Comparison of ENCODE assay signal across 1 cellular context in the genomic region with DNA sequence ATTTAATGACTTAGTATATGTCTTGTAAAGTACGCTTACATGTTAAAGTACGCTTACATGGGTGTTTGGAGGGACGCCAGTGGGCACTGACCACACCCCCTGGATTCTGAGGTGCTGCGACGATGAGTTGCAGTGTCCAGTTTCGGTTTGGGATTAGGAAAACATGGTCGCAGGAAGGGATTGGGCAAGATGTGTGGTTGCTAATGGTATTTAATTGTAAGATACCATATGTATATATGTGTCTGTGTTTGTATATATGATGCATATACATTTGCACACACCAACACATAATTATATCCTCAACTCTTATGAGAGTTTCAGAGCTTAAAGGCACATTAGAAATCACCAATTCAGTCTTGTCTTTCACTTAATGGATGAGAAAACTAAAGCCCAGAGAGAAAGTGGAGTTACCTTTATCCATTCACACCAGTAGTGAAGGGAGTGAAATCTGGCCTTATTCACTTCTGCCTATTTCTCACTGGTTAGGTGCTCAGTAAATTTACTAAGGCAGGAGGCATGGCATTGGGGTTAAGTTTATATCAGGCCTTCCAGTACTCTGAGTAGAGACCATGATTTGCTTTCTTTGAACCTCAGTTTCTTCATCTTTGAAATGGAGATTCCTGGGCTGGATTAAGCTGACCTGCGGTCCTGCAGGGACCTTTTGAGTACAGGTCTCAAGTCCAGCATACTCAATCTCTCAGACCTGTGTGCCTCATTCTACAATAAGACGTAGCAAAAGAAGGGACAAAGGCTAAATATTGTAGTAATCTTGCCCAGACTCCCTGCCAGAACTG.
A peak's percentile ranks its signal among the peaks of the same experiment; 100 is the strongest.
TF ChIP-seq lines count a peak whose summit lies in the region.

No MANE protein-coding gene starts in this region.

TF ChIP-seq in HepG2, 621 proteins besides CTCF, POLR2A, EP300 and RAD21 (continued from another document):
- TF ChIP-seq KDM1A (CRISPR knock-in tag; IDR thresholded peaks at IDR 0.05) (no peak), ZNF546 (CRISPR knock-in tag; conservative IDR thresholded peaks at IDR 0.05) (no peak), ZNF33A (CRISPR knock-in tag; IDR thresholded peaks at IDR 0.05; ENCODE audit: borderline replicate concordance) (no peak), EZH2 (conservative IDR thresholded peaks at IDR 0.05; ENCODE audit: low read depth, low read length) (no peak), ZNF746 (CRISPR knock-in tag; IDR thresholded peaks at IDR 0.05) (no peak), ZNF17 (CRISPR knock-in tag; IDR thresholded peaks at IDR 0.05) (no peak), MAFF (IDR thresholded peaks at IDR 0.05; ENCODE audit: low read depth, low read length) (no peak), ZNF343 (CRISPR knock-in tag; IDR thresholded peaks at IDR 0.05) (no peak), ZFP62 (CRISPR knock-in tag; IDR thresholded peaks at IDR 0.05) (no peak), PCBP2 (optimal IDR thresholded peaks at IDR 0.05; ENCODE audit: low read depth, low read length, poor library complexity, severe bottlenecking) (no peak), HNF4A (CRISPR knock-in tag; IDR thresholded peaks at IDR 0.05) (no peak), PHF8 (CRISPR knock-in tag; IDR thresholded peaks at IDR 0.05) (0 out of 2 replicates have a peak, but pooled peaks have one; percentile 8), CHD2 (IDR thresholded peaks at IDR 0.05; ENCODE audit: low read depth, low read length) (no peak), KAT8 (CRISPR knock-in tag; IDR thresholded peaks at IDR 0.05) (no peak), ZNF83 (CRISPR knock-in tag; IDR thresholded peaks at IDR 0.05; ENCODE audit: borderline replicate concordance) (no peak), ZNF766 (CRISPR knock-in tag; IDR thresholded peaks at IDR 0.05; ENCODE audit: borderline replicate concordance) (no peak), NPAS2 (CRISPR knock-in tag; IDR thresholded peaks at IDR 0.05; ENCODE audit: borderline replicate concordance) (no peak), ZC3H4 (CRISPR knock-in tag; IDR thresholded peaks at IDR 0.05; ENCODE audit: borderline replicate concordance) (no peak), GPBP1L1 (CRISPR knock-in tag; IDR thresholded peaks at IDR 0.05) (no peak), ZSCAN31 (CRISPR knock-in tag; IDR thresholded peaks at IDR 0.05; ENCODE audit: low read depth) (no peak), RARG (CRISPR knock-in tag; IDR thresholded peaks at IDR 0.05; ENCODE audit: low read depth) (no peak), PRDM15 (CRISPR knock-in tag; IDR thresholded peaks at IDR 0.05) (peak; percentile 87), ZNF75D (CRISPR knock-in tag; IDR thresholded peaks at IDR 0.05; ENCODE audit: borderline replicate concordance) (no peak), ZNF34 (CRISPR knock-in tag; IDR thresholded peaks at IDR 0.05; ENCODE audit: borderline replicate concordance) (no peak), UBTF (CRISPR knock-in tag; IDR thresholded peaks at IDR 0.05) (no peak), CEBPG (CRISPR knock-in tag; IDR thresholded peaks at IDR 0.05) (peak; percentile 45), DPF2 (CRISPR knock-in tag; IDR thresholded peaks at IDR 0.05; ENCODE audit: borderline replicate concordance, low read depth) (no peak), ZNF678 (CRISPR knock-in tag; IDR thresholded peaks at IDR 0.05) (no peak), FOXM1 (CRISPR knock-in tag; IDR thresholded peaks at IDR 0.05) (no peak), XBP1 (CRISPR knock-in tag; IDR thresholded peaks at IDR 0.05) (no peak), MED13 (CRISPR knock-in tag; IDR thresholded peaks at IDR 0.05) (no peak), ZNF235 (CRISPR knock-in tag; IDR thresholded peaks at IDR 0.05; ENCODE audit: borderline replicate concordance) (no peak)
- TF ChIP-seq, protein P1, sequence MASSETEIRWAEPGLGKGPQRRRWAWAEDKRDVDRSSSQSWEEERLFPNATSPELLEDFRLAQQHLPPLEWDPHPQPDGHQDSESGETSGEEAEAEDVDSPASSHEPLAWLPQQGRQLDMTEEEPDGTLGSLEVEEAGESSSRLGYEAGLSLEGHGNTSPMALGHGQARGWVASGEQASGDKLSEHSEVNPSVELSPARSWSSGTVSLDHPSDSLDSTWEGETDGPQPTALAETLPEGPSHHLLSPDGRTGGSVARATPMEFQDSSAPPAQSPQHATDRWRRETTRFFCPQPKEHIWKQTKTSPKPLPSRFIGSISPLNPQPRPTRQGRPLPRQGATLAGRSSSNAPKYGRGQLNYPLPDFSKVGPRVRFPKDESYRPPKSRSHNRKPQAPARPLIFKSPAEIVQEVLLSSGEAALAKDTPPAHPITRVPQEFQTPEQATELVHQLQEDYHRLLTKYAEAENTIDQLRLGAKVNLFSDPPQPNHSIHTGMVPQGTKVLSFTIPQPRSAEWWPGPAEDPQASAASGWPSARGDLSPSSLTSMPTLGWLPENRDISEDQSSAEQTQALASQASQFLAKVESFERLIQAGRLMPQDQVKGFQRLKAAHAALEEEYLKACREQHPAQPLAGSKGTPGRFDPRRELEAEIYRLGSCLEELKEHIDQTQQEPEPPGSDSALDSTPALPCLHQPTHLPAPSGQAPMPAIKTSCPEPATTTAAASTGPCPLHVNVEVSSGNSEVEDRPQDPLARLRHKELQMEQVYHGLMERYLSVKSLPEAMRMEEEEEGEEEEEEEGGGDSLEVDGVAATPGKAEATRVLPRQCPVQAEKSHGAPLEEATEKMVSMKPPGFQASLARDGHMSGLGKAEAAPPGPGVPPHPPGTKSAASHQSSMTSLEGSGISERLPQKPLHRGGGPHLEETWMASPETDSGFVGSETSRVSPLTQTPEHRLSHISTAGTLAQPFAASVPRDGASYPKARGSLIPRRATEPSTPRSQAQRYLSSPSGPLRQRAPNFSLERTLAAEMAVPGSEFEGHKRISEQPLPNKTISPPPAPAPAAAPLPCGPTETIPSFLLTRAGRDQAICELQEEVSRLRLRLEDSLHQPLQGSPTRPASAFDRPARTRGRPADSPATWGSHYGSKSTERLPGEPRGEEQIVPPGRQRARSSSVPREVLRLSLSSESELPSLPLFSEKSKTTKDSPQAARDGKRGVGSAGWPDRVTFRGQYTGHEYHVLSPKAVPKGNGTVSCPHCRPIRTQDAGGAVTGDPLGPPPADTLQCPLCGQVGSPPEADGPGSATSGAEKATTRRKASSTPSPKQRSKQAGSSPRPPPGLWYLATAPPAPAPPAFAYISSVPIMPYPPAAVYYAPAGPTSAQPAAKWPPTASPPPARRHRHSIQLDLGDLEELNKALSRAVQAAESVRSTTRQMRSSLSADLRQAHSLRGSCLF (CRISPR knock-in tag; IDR thresholded peaks at IDR 0.05; ENCODE audit: borderline replicate concordance): no peak
- TF ChIP-seq, protein P2, sequence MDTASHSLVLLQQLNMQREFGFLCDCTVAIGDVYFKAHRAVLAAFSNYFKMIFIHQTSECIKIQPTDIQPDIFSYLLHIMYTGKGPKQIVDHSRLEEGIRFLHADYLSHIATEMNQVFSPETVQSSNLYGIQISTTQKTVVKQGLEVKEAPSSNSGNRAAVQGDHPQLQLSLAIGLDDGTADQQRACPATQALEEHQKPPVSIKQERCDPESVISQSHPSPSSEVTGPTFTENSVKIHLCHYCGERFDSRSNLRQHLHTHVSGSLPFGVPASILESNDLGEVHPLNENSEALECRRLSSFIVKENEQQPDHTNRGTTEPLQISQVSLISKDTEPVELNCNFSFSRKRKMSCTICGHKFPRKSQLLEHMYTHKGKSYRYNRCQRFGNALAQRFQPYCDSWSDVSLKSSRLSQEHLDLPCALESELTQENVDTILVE (CRISPR knock-in tag; IDR thresholded peaks at IDR 0.05): no peak
- TF ChIP-seq, protein P3, sequence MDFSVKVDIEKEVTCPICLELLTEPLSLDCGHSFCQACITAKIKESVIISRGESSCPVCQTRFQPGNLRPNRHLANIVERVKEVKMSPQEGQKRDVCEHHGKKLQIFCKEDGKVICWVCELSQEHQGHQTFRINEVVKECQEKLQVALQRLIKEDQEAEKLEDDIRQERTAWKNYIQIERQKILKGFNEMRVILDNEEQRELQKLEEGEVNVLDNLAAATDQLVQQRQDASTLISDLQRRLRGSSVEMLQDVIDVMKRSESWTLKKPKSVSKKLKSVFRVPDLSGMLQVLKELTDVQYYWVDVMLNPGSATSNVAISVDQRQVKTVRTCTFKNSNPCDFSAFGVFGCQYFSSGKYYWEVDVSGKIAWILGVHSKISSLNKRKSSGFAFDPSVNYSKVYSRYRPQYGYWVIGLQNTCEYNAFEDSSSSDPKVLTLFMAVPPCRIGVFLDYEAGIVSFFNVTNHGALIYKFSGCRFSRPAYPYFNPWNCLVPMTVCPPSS (IDR thresholded peaks at IDR 0.05): no peak
- TF ChIP-seq, protein P4, sequence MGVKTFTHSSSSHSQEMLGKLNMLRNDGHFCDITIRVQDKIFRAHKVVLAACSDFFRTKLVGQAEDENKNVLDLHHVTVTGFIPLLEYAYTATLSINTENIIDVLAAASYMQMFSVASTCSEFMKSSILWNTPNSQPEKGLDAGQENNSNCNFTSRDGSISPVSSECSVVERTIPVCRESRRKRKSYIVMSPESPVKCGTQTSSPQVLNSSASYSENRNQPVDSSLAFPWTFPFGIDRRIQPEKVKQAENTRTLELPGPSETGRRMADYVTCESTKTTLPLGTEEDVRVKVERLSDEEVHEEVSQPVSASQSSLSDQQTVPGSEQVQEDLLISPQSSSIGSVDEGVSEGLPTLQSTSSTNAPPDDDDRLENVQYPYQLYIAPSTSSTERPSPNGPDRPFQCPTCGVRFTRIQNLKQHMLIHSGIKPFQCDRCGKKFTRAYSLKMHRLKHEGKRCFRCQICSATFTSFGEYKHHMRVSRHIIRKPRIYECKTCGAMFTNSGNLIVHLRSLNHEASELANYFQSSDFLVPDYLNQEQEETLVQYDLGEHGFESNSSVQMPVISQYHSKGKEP (CRISPR knock-in tag; IDR thresholded peaks at IDR 0.05): no peak
- TF ChIP-seq, protein P5, sequence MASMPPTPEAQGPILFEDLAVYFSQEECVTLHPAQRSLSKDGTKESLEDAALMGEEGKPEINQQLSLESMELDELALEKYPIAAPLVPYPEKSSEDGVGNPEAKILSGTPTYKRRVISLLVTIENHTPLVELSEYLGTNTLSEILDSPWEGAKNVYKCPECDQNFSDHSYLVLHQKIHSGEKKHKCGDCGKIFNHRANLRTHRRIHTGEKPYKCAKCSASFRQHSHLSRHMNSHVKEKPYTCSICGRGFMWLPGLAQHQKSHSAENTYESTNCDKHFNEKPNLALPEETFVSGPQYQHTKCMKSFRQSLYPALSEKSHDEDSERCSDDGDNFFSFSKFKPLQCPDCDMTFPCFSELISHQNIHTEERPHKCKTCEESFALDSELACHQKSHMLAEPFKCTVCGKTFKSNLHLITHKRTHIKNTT (CRISPR knock-in tag; IDR thresholded peaks at IDR 0.05): no peak
- TF ChIP-seq, protein P6, sequence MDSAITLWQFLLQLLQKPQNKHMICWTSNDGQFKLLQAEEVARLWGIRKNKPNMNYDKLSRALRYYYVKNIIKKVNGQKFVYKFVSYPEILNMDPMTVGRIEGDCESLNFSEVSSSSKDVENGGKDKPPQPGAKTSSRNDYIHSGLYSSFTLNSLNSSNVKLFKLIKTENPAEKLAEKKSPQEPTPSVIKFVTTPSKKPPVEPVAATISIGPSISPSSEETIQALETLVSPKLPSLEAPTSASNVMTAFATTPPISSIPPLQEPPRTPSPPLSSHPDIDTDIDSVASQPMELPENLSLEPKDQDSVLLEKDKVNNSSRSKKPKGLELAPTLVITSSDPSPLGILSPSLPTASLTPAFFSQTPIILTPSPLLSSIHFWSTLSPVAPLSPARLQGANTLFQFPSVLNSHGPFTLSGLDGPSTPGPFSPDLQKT (CRISPR knock-in tag; IDR thresholded peaks at IDR 0.05; ENCODE audit: borderline replicate concordance): no peak
TF ChIP-seq in HepG2: peak in this region for 18.
